Comparison of ENCODE assay signal across 29 cellular contexts in genomic region chr4:122227202-122227601, GRCh38.
"Had no signal": no experiment of that assay in that cellular context is flagged by ENCODE, and none has a peak within 500 bp of the region (broad histone marks: within the 10 kb centered on the region; RNA-seq: fewer than 3 reads in every experiment).

No MANE protein-coding gene starts in this region.

- ATAC-seq: Panc1, Right ventricle myocardium inferior had no signal

- FAIRE-seq: RCC 7860 had no signal

- H3K4me3 ChIP-seq: PC-9, SJSA1 had no signal

- H2AFZ ChIP-seq: PC-9 had no signal

- H3K27me3 ChIP-seq: SJSA1 had no signal

- H3K36me3 ChIP-seq: SJSA1 had no signal

- H3K27ac ChIP-seq: PC-9, RWPE1, SJSA1 had no signal

- H3K4me2 ChIP-seq: PC-9, SK-N-SH had no signal

- H3K4me1 ChIP-seq: SJSA1 had no signal

- H3K9ac ChIP-seq: SK-N-SH had no signal

- H3K9me3 ChIP-seq: SJSA1, SK-N-SH had no signal

- DNase-seq: Karpas-422, MM.1S, MV-4-11, NCI-H1092, NCI-H1105, NCI-H1417 treated with DMSO at 0.1 percent for 48 hours, NCI-H1436 treated with DMSO at 0.1 percent for 48 hours, NCI-H1694 treated with DMSO at 0.1 percent for 48 hours, NCI-H187 treated with DMSO at 0.1 percent for 48 hours, NCI-H2029, NCI-H2081, NCI-H2171 treated with DMSO at 0.1 percent for 48 hours, NCI-H2227 treated with DMSO at 0.1 percent for 48 hours, NCI-H345, NCI-H446, NCI-H510A treated with DMSO at 0.1 percent for 48 hours, NCI-H524 treated with DMSO at 0.1 percent for 48 hours, NCI-H526 treated with DMSO at 0.1 percent for 48 hours, NCI-H774, PC-9, SHP77 treated with DMSO at 0.1 percent for 48 hours, SK-N-SH, SW 1271, T-helper 1 cell had no signal
